In the genomic region with DNA sequence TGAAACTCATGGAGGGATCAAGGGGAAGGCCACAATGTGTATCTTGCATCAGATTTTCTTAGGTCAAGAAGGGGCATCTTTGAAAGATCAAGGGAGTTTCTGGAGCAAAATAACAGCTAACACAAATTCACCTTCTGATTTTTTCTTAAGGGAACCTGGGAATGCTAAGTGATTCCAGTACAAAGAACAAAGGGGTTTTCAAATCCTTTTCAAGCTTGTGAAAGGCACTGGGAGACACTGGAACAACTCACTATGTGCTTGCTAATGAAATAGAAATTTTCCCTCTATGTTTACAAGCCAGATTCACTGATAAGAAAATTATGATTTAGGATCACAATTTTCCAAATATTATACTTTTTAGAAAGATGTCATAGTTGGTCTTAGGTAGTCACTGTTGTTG, we compare ENCODE assay signal across 21 cellular contexts.
DNase-seq lines count a peak whose midpoint lies in the region; ATAC-seq and TF ChIP-seq lines count a peak whose summit lies in the region.
"Had no signal": no experiment of that assay in that cellular context is flagged by ENCODE, and none has a peak within 500 bp of the region (broad histone marks: within the 10 kb centered on the region; RNA-seq: fewer than 3 reads in every experiment).

No MANE protein-coding gene starts in this region.

- no peak overlapping the region for H3K4me3 Mint-ChIP-seq in GM23338
- H3K4me3 Mint-ChIP-seq: CD4-positive, alpha-beta memory T cell had no signal

- H3K4me3 ChIP-seq in GM23338 = no peak overlapping the region
- no peak overlapping the region for H3K4me3 ChIP-seq in PC-9
- H3K4me3 ChIP-seq in dorsolateral prefrontal cortex = no peak overlapping the region
- H3K4me3 ChIP-seq in osteoblast (ENCODE audit: insufficient read depth, low read length) = no peak overlapping the region
- H3K4me3 ChIP-seq: BLaER1, Peyer's patch had no signal

- no peaks in the 10 kb centered on the region for H3K27me3 Mint-ChIP-seq in GM23338 (ENCODE audit: insufficient read depth, low read depth, poor library complexity)
- H3K27me3 Mint-ChIP-seq: CD4-positive, alpha-beta memory T cell; IgD-negative memory B cell had no signal

- H3K79me2 ChIP-seq in GM23338 (replicated peaks; ENCODE audit: insufficient read depth) (no peaks in the 10 kb centered on the region), PC-9 (ENCODE audit: low read depth) (no peaks in the 10 kb centered on the region), osteoblast (ENCODE audit: insufficient read depth, low read length) (no peaks in the 10 kb centered on the region)

- BruUV-seq in PC-9 (replicated peaks; lab: Mats Ljungman, UMichigan) = no TSS peak

- H3K9me3 Mint-ChIP-seq in GM23338 = no peaks in the 10 kb centered on the region

- peak; percentile 27 for DNase-seq in GM23338 (ENCODE audit: low spot score)
- no peak for DNase-seq in PC-9
- DNase-seq in dorsolateral prefrontal cortex = no peak
- peak; percentile 11 for DNase-seq in osteoblast (ENCODE audit: insufficient read length, low spot score, missing footprints)
- DNase-seq in inferior parietal cortex (ENCODE audit: extremely low spot score) = no peak
- DNase-seq in stimulated activated naive CD8-positive, alpha-beta T cell treated with anti-CD3 and anti-CD28 coated beads, Interleukin-15, Interleukin-2, amounts not matched to agents 100 U/mL and 50 U/mL, for 24 hours = no peak
- DNase-seq: ACHN; CD4-positive, alpha-beta memory T cell; DMS 273 treated with DMSO at 0.1 percent for 48 hours; DMS79 treated with DMSO at 0.1 percent for 48 hours; GOT3; HCEC 1CT; NCI-H1105; NCI-H2029; NCI-H226; NCI-H510A treated with DMSO at 0.1 percent for 48 hours; Peyer's patch had no signal

- TF ChIP-seq CTCF in GM23338 (conservative IDR thresholded peaks at IDR 0.05; ENCODE audit: low read depth in 2 of 2) = no peak
- TF ChIP-seq CTCF in PC-9 (conservative IDR thresholded peaks at IDR 0.05) = no peak
- no peak for TF ChIP-seq CTCF in dorsolateral prefrontal cortex (IDR thresholded peaks at IDR 0.05 in 54 of 56, conservative IDR thresholded peaks at IDR 0.05 in 2 of 56; ENCODE audit: low read depth in 1 of 56, partially characterized antibody in 56 of 56)
- no peak for TF ChIP-seq CTCF in osteoblast (IDR thresholded peaks at IDR 0.05; ENCODE audit: extremely low read depth, low read depth, low read length)

- H3K4me1 ChIP-seq in GM23338 (ENCODE audit: insufficient read depth) (peaks cover 5% of the 10 kb centered on the region; the same call in 1 of the 2 replicates), PC-9 (replicated peaks; ENCODE audit: insufficient read depth) (no peaks in the 10 kb centered on the region), osteoblast (ENCODE audit: insufficient read depth, low read length) (no peaks in the 10 kb centered on the region)
- H3K4me1 ChIP-seq: Peyer's patch had no signal

- H3K9me2 ChIP-seq in GM23338 (ENCODE audit: insufficient read depth) (no peaks in the 10 kb centered on the region), PC-9 (ENCODE audit: insufficient read depth) (no peaks in the 10 kb centered on the region)

- H3K36me3 ChIP-seq in GM23338 (ENCODE audit: insufficient read depth) = no peaks in the 10 kb centered on the region
- H3K36me3 ChIP-seq in PC-9 (ENCODE audit: low read depth) = no peaks in the 10 kb centered on the region
- no peaks in the 10 kb centered on the region for H3K36me3 ChIP-seq in osteoblast (ENCODE audit: insufficient read depth, low read length)
- H3K36me3 ChIP-seq: Peyer's patch had no signal

- CTCF ChIA-PET in PC-9 (lab: Charles Lee) = no interaction called here

- no peaks in the 10 kb centered on the region for H4K20me1 ChIP-seq in GM23338 (replicated peaks; ENCODE audit: insufficient read depth)
- no peaks in the 10 kb centered on the region for H4K20me1 ChIP-seq in PC-9 (ENCODE audit: insufficient read depth)
- no peaks in the 10 kb centered on the region for H4K20me1 ChIP-seq in osteoblast (ENCODE audit: insufficient read depth, low read length)

- intact Hi-C loops in PC-9 (cut with micrococcal nuclease; ENCODE audit: unreplicated experiment) (no loop called here), dorsolateral prefrontal cortex (cut with DNase I) (no loop called here)

- POLR2A ChIA-PET in PC-9 (lab: Charles Lee; ENCODE audit: unreplicated experiment) = no interaction called here

- ATAC-seq in GM23338 (peak; percentile 53), GM18517 (IDR thresholded peaks at IDR 0.05; ENCODE audit: unreplicated experiment) (no peak)
- no peak for ATAC-seq in stimulated activated naive CD8-positive, alpha-beta T cell treated with anti-CD3 and anti-CD28 coated beads, Interleukin-15, Interleukin-2, amounts not matched to agents 100 U/mL and 50 U/mL, for 24 hours

- H3K9me3 ChIP-seq in PC-9 (ENCODE audit: insufficient read depth, low read depth) = no peaks in the 10 kb centered on the region
- H3K9me3 ChIP-seq in osteoblast (ENCODE audit: low read depth, low read length) = no peaks in the 10 kb centered on the region
- H3K9me3 ChIP-seq: BLaER1, Caco-2, Peyer's patch had no signal

- H3K4me2 ChIP-seq in GM23338 (no peak overlapping the region), PC-9 (0 out of 2 replicates have a peak overlapping the region, but pooled peaks have one; percentile 10), osteoblast (ENCODE audit: insufficient read depth, low read length) (no peak overlapping the region)
- H3K4me2 ChIP-seq: BLaER1 had no signal

- H3K4me1 Mint-ChIP-seq in GM23338 = peaks cover 25% of the 10 kb centered on the region

- H3K27me3 ChIP-seq in GM23338 (ENCODE audit: insufficient read depth) (no peaks in the 10 kb centered on the region), PC-9 (ENCODE audit: insufficient read depth, low read depth) (peaks cover 29% of the 10 kb centered on the region), dorsolateral prefrontal cortex (no peaks in the 10 kb centered on the region), osteoblast (ENCODE audit: insufficient read depth, low read length) (no peaks in the 10 kb centered on the region)
- H3K27me3 ChIP-seq: BLaER1, Peyer's patch had no signal

- H3F3A ChIP-seq in GM23338 (replicated peaks; ENCODE audit: low read depth) (no peaks in the 10 kb centered on the region), PC-9 (ENCODE audit: insufficient read depth, low read depth) (no peaks in the 10 kb centered on the region)

- H3K27ac Mint-ChIP-seq in GM23338 = peak overlapping the region; percentile 67

- H3K27ac ChIP-seq in GM23338 (ENCODE audit: low read depth) (no peak overlapping the region), PC-9 (no peak overlapping the region), dorsolateral prefrontal cortex (peak overlapping the region in 31 of 59 donors; percentile 0 to 64 (median 28)), osteoblast (ENCODE audit: low read depth, low read length) (no peak overlapping the region)
- H3K27ac ChIP-seq: BLaER1, Peyer's patch had no signal

- no peaks in the 10 kb centered on the region for H3K36me3 Mint-ChIP-seq in GM23338 (ENCODE audit: low read depth)

- H2AFZ ChIP-seq in GM23338 = no peak overlapping the region
- H2AFZ ChIP-seq in PC-9 = no peak overlapping the region
- H2AFZ ChIP-seq in osteoblast (ENCODE audit: low read length) = peak overlapping the region; percentile 37

TF ChIP-seq in GM23338, 12 proteins besides CTCF, POLR2A, EP300 and RAD21:
- TF ChIP-seq, protein P1, sequence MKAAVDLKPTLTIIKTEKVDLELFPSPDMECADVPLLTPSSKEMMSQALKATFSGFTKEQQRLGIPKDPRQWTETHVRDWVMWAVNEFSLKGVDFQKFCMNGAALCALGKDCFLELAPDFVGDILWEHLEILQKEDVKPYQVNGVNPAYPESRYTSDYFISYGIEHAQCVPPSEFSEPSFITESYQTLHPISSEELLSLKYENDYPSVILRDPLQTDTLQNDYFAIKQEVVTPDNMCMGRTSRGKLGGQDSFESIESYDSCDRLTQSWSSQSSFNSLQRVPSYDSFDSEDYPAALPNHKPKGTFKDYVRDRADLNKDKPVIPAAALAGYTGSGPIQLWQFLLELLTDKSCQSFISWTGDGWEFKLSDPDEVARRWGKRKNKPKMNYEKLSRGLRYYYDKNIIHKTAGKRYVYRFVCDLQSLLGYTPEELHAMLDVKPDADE (IDR thresholded peaks at IDR 0.05) = no peak
- TF ChIP-seq REST (IDR thresholded peaks at IDR 0.05; ENCODE audit: unreplicated experiment) (no peak), STAT1 (IDR thresholded peaks at IDR 0.05; ENCODE audit: unreplicated experiment) (no peak), JUNB (IDR thresholded peaks at IDR 0.05; ENCODE audit: unreplicated experiment) (no peak), ZNF331 (CRISPR knock-in tag; IDR thresholded peaks at IDR 0.05; ENCODE audit: low read depth) (no peak), NANOG (IDR thresholded peaks at IDR 0.05; ENCODE audit: borderline replicate concordance) (no peak)
TF ChIP-seq in GM23338: peak in this region for 0.

Comparison
In these comparisons a context has a peak if more than half of its experiments do, and no peak if none do; other contexts are left out.
1. DNase-seq: peak in GM23338 (single experiment) and osteoblast (single experiment); none in PC-9 (0 of 2), dorsolateral prefrontal cortex (0 of 10), inferior parietal cortex (single experiment) and stimulated activated naive CD8-positive, alpha-beta T cell treated with anti-CD3 and anti-CD28 coated beads, Interleukin-15, Interleukin-2, amounts not matched to agents 100 U/mL and 50 U/mL, for 24 hours (single experiment).
2. H3K27ac ChIP-seq: peak in dorsolateral prefrontal cortex (31 of 59); none in GM23338 (single experiment), PC-9 (single experiment) and osteoblast (single experiment).